In the genomic region with DNA sequence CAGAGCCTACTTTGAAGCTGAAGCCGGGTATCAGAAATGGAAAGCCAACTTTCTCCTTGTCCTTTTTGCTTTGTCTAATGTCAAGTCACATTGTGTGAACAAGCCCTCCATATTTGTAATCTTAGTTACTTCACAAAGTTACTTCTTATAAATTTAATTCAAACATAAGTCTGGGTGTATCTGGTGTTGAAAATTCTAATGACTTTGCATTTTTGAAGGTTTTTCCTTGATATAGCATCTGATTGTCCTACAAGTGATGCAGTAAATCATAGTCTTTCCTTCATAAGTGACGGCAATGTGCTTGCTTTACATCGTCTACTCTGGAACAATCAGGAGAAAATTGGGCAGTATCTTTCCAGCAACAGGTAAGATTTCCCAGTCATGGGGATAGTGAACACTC, we compare ENCODE assay signal across 1 cellular context.
TF ChIP-seq lines count a peak whose summit lies in the region.

No MANE protein-coding gene starts in this region.

TF ChIP-seq in GM23338, 12 proteins besides CTCF, POLR2A, EP300 and RAD21 (continued from another document):
- TF ChIP-seq, protein P1, sequence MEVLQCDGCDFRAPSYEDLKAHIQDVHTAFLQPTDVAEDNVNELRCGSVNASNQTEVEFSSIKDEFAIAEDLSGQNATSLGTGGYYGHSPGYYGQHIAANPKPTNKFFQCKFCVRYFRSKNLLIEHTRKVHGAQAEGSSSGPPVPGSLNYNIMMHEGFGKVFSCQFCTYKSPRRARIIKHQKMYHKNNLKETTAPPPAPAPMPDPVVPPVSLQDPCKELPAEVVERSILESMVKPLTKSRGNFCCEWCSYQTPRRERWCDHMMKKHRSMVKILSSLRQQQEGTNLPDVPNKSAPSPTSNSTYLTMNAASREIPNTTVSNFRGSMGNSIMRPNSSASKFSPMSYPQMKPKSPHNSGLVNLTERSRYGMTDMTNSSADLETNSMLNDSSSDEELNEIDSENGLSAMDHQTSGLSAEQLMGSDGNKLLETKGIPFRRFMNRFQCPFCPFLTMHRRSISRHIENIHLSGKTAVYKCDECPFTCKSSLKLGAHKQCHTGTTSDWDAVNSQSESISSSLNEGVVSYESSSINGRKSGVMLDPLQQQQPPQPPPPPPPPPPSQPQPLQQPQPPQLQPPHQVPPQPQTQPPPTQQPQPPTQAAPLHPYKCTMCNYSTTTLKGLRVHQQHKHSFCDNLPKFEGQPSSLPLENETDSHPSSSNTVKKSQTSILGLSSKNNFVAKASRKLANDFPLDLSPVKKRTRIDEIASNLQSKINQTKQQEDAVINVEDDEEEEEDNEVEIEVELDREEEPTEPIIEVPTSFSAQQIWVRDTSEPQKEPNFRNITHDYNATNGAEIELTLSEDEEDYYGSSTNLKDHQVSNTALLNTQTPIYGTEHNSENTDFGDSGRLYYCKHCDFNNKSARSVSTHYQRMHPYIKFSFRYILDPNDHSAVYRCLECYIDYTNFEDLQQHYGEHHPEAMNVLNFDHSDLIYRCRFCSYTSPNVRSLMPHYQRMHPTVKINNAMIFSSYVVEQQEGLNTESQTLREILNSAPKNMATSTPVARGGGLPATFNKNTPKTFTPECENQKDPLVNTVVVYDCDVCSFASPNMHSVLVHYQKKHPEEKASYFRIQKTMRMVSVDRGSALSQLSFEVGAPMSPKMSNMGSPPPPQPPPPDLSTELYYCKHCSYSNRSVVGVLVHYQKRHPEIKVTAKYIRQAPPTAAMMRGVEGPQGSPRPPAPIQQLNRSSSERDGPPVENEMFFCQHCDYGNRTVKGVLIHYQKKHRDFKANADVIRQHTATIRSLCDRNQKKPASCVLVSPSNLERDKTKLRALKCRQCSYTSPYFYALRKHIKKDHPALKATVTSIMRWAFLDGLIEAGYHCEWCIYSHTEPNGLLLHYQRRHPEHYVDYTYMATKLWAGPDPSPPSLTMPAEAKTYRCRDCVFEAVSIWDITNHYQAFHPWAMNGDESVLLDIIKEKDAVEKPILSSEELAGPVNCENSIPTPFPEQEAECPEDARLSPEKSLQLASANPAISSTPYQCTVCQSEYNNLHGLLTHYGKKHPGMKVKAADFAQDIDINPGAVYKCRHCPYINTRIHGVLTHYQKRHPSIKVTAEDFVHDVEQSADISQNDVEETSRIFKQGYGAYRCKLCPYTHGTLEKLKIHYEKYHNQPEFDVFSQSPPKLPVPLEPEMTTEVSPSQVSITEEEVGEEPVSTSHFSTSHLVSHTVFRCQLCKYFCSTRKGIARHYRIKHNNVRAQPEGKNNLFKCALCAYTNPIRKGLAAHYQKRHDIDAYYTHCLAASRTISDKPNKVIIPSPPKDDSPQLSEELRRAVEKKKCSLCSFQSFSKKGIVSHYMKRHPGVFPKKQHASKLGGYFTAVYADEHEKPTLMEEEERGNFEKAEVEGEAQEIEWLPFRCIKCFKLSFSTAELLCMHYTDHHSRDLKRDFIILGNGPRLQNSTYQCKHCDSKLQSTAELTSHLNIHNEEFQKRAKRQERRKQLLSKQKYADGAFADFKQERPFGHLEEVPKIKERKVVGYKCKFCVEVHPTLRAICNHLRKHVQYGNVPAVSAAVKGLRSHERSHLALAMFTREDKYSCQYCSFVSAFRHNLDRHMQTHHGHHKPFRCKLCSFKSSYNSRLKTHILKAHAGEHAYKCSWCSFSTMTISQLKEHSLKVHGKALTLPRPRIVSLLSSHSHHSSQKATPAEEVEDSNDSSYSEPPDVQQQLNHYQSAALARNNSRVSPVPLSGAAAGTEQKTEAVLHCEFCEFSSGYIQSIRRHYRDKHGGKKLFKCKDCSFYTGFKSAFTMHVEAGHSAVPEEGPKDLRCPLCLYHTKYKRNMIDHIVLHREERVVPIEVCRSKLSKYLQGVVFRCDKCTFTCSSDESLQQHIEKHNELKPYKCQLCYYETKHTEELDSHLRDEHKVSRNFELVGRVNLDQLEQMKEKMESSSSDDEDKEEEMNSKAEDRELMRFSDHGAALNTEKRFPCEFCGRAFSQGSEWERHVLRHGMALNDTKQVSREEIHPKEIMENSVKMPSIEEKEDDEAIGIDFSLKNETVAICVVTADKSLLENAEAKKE (CRISPR knock-in tag; IDR thresholded peaks at IDR 0.05): no peak
